ENCODE assay signal across 24 cellular contexts in the genomic region with DNA sequence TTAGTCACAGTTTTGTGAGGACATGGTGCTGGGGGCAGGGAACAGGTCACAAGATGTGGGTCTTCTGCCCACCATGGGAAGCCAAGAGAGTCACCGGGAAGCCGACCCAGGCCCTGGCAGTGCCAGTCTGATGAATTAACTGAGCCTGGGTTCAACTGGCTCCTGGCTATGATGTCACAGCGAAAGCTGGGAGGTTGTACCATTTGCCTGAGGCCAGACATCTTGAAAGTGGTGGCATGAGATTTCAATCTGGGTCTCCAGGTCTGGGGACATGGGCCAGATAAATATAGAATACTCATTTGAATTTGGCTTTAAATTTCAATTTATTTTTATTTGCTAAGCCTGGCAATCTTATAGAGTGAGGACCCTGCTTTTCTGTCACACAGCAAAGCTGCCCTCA.
"Had no signal": no experiment of that assay in that cellular context is flagged by ENCODE, and none has a peak within 500 bp of the region (broad histone marks: within the 10 kb centered on the region; RNA-seq: fewer than 3 reads in every experiment).

No MANE protein-coding gene starts in this region.

- H2AFZ ChIP-seq: neural progenitor cell, parathyroid adenoma had no signal

- H3K9me3 ChIP-seq: ovary, psoas muscle, right lobe of liver, sigmoid colon, stomach, thoracic aorta, thyroid gland, tibial nerve, upper lobe of right lung, uterus had no signal

- H3K4me2 ChIP-seq: neural progenitor cell had no signal

- ATAC-seq: natural killer cell; psoas muscle; right cardiac atrium; right lobe of liver; stimulated activated effector memory CD8-positive, alpha-beta T cell treated with anti-CD3 and anti-CD28 coated beads, Interleukin-12 subunit alpha, Interleukin-12 subunit beta, amount 100 ng/mL, for 72 hours; stimulated activated naive B cell treated with anti-CD40 and anti-IgM and Interleukin-4, amounts not matched to agents 10 μg/mL and 1 μg/mL and 100 μg/mL, for 72 hours; upper lobe of right lung had no signal

- H3K79me2 ChIP-seq: parathyroid adenoma had no signal

- H3K9ac ChIP-seq: neural progenitor cell, parathyroid adenoma had no signal

- DNase-seq: natural killer cell; occipital lobe; ovary; posterior cingulate gyrus; psoas muscle; right cardiac atrium; right lobe of liver; sigmoid colon; small intestine; stimulated activated CD4-positive, alpha-beta T cell treated with anti-CD3 and anti-CD28 coated beads, Interleukin-15, amount 100 ng/mL, for 24 hours; stimulated activated CD4-positive, alpha-beta T cell treated with anti-CD3 and anti-CD28 coated beads, Interleukin-2, amount 100 ng/mL, for 24 hours; stimulated activated CD4-positive, alpha-beta T cell treated with anti-CD3 and anti-CD28 coated beads, Interleukin-2, amount 100 ng/mL, for 48 hours; stimulated activated CD4-positive, alpha-beta T cell treated with anti-CD3 and anti-CD28 coated beads, Interleukin-4, amount 100 ng/mL, for 24 hours; stimulated activated naive B cell treated with anti-CD40 and anti-IgM and Interleukin-4, amounts not matched to agents 10 μg/mL and 1 μg/mL and 100 μg/mL, for 72 hours; stimulated activated naive CD4-positive, alpha-beta T cell treated with Interleukin-2 at 50 U/mL for 16 hours; stomach; thyroid gland; upper lobe of right lung; uterus had no signal

- H3K4me1 ChIP-seq: parathyroid adenoma, psoas muscle, right lobe of liver, sigmoid colon, stomach, thyroid gland, tibial nerve, upper lobe of right lung, uterus had no signal

- H3K27me3 ChIP-seq: ovary, right lobe of liver, thyroid gland, uterus had no signal

- H3K27ac ChIP-seq: neural progenitor cell, ovary, parathyroid adenoma, psoas muscle, right lobe of liver, sigmoid colon, stomach, thoracic aorta, thyroid gland, tibial nerve, upper lobe of right lung, uterus had no signal

- H3K4me3 ChIP-seq: neural progenitor cell, ovary, psoas muscle, right lobe of liver, sigmoid colon, stomach, thoracic aorta, thyroid gland, tibial nerve, upper lobe of right lung, uterus had no signal

- H3K36me3 ChIP-seq: neural progenitor cell, ovary, right lobe of liver, sigmoid colon, stomach, thoracic aorta, thyroid gland, tibial nerve, upper lobe of right lung, uterus had no signal
